14 cellular contexts compared by ENCODE assay signal in genomic region chr19:3167533-3168272, GRCh38.
"Had no signal": no experiment of that assay in that cellular context is flagged by ENCODE, and none has a peak within 500 bp of the region (broad histone marks: within the 10 kb centered on the region; RNA-seq: fewer than 3 reads in every experiment).

No MANE protein-coding gene starts in this region.

- H3K27ac ChIP-seq: lower lobe of right lung had no signal

- H3K4me3 ChIP-seq: lower lobe of right lung had no signal

- H3K9me3 ChIP-seq: lower lobe of right lung had no signal

- ATAC-seq: activated CD4-positive, CD25-positive, alpha-beta regulatory T cell treated with anti-CD3 and anti-CD28 coated beads, Interleukin-2, amount 50 U/mL, for 24 hours; activated T-cell treated with anti-CD3 and anti-CD28 coated beads, Interleukin-2, amount 50 U/mL, for 4 hours; left colon; lower lobe of right lung; sciatic nerve; stimulated activated naive CD8-positive, alpha-beta T cell treated with anti-CD3 and anti-CD28 coated beads, Interleukin-15, amount 100 ng/mL, for 72 hours had no signal

- DNase-seq: activated effector memory CD4-positive, alpha-beta T cell treated with anti-CD3 and anti-CD28 coated beads, Interleukin-2, amount 50 U/mL, for 16 hours; activated T-cell treated with anti-CD3 and anti-CD28 coated beads, Interleukin-2, amount 50 U/mL, for 4 hours; amniotic stem cell; caudate nucleus; effector memory CD4-positive, alpha-beta T cell; foreskin melanocyte; head of caudate nucleus; immature natural killer cell; left colon; lower lobe of right lung; stimulated activated naive CD8-positive, alpha-beta T cell treated with anti-CD3 and anti-CD28 coated beads, Interleukin-15, amount 100 ng/mL, for 72 hours; T-helper 9 cell had no signal
